27 cellular contexts compared by ENCODE assay signal in the genomic region with DNA sequence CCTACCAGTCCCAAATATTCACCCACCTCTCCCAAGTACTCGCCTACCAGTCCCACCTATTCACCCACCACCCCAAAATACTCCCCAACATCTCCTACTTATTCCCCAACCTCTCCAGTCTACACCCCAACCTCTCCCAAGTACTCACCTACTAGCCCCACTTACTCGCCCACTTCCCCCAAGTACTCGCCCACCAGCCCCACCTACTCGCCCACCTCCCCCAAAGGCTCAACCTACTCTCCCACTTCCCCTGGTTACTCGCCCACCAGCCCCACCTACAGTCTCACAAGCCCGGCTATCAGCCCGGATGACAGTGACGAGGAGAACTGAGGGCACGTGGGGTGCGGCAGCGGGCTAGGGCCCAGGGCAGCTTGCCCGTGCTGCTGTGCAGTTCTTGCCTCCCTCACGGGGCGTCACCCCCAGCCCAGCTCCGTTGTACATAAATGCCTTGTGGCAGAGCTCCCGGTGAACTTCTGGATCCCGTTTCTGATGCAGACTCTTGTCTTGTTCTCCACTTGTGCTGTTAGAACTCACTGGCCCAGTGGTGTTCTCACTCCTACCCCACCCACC. TPM values are rescaled to one million over a fixed set of nuclear protein-coding genes. Genes with fewer than 3 reads are reported as not detected.
DNase-seq lines count a peak whose midpoint lies in the region; ATAC-seq and TF ChIP-seq lines count a peak whose summit lies in the region.
"Had no signal": no experiment of that assay in that cellular context is flagged by ENCODE, and none has a peak within 500 bp of the region (broad histone marks: within the 10 kb centered on the region; RNA-seq: fewer than 3 reads in every experiment).

No MANE protein-coding gene starts in this region.

- no peaks in the 10 kb centered on the region for H3K79me2 ChIP-seq in hepatocyte

- CTCF ChIA-PET in WTC11 (lab: Charles Lee), result interaction anchor here (0.8 to 4.4 kb wide), 10 partner anchors 9 to 157 kb away, joined by 3 to 81 read pairs (median 4); partner anchors contain the start of gene PLSCR3

- H3K36me3 Mint-ChIP-seq in WTC11, result peaks cover 44% of the 10 kb centered on the region
- peaks cover 30% of the 10 kb centered on the region for H3K36me3 Mint-ChIP-seq in memory B cell

- intact Hi-C loops in ovary (cut with DNase I), result loop anchor here (2.0 to 10.0 kb wide), 4 partner anchors 43 to 81 kb away; partner anchors contain the start of genes SENP3 (in 3 of the 4), SOX15 (in 1 of the 4) and TNFSF13 (in 1 of the 4)

- H3K4me3 Mint-ChIP-seq in stimulated activated naive CD8-positive, alpha-beta T cell treated with anti-CD3 and anti-CD28 coated beads, Interleukin-15, amount 100 ng/mL, for 72 hours, result no peak overlapping the region
- H3K4me3 Mint-ChIP-seq in WTC11 (no peak overlapping the region), memory B cell (no peak overlapping the region)
- H3K4me3 Mint-ChIP-seq: activated CD4-positive, alpha-beta memory T cell treated with anti-CD3 and anti-CD28 coated beads for 36 hours; activated T-cell treated with anti-CD3 and anti-CD28 coated beads, Interleukin-2, amount 50 U/mL, for 4 hours had no signal

- TF ChIP-seq EP300 in ovary (IDR thresholded peaks at IDR 0.05), result no peak

- H2AFZ ChIP-seq in hepatocyte, result no peak overlapping the region

- ATAC-seq in stimulated activated naive CD8-positive, alpha-beta T cell treated with anti-CD3 and anti-CD28 coated beads, Interleukin-15, amount 100 ng/mL, for 72 hours, result no peak
- ATAC-seq in stimulated activated naive CD8-positive, alpha-beta T cell treated with anti-CD3 and anti-CD28 coated beads, Interleukin-15, Interleukin-2, amounts not matched to agents 100 U/mL and 50 U/mL, for 24 hours, result no peak
- ATAC-seq in WTC11 (0 out of 2 replicates have a peak, but pooled peaks have one; percentile 30), memory B cell (ENCODE audit: low read depth) (no peak)
- ATAC-seq: gastrocnemius medialis had no signal

- TF ChIP-seq CTCF in WTC11 (IDR thresholded peaks at IDR 0.05), result no peak
- TF ChIP-seq CTCF in hepatocyte (IDR thresholded peaks at IDR 0.05; ENCODE audit: poor library complexity), result no peak
- TF ChIP-seq CTCF in ovary (IDR thresholded peaks at IDR 0.05), result no peak

- H3K27me3 Mint-ChIP-seq in stimulated activated naive CD8-positive, alpha-beta T cell treated with anti-CD3 and anti-CD28 coated beads, Interleukin-15, amount 100 ng/mL, for 72 hours, result no peaks in the 10 kb centered on the region
- H3K27me3 Mint-ChIP-seq in WTC11 (ENCODE audit: low read depth) (no peaks in the 10 kb centered on the region), memory B cell (no peaks in the 10 kb centered on the region)
- H3K27me3 Mint-ChIP-seq: activated CD4-positive, alpha-beta memory T cell treated with anti-CD3 and anti-CD28 coated beads for 36 hours had no signal

- WGBS in hepatocyte (ENCODE audit: low lambda C conversion rate, missing lambda C conversion rate), result 87% methylated on average over 15 of the region's 17 CpGs
- WGBS in ovary, 3 donors, result 51 to 53% (median 52%) methylated on average over 17 of the region's 17 CpGs

- H3K27ac ChIP-seq in hepatocyte, result no peak overlapping the region
- no peak overlapping the region for H3K27ac ChIP-seq in ovary
- H3K27ac ChIP-seq: gastrocnemius medialis had no signal

- H3K4me3 ChIP-seq in hepatocyte (no peak overlapping the region), ovary (no peak overlapping the region)
- H3K4me3 ChIP-seq: BLaER1 treated with 17β-estradiol and CSF1 and Interleukin-3, amounts not matched to agents 10 nM and 100 nM; gastrocnemius medialis; HAP-1; stomach; upper lobe of left lung had no signal

- TF ChIP-seq POLR2A in ovary (IDR thresholded peaks at IDR 0.05), result no peak

- H3K36me3 ChIP-seq in hepatocyte (replicated peaks; ENCODE audit: insufficient read depth, low read depth), result no peaks in the 10 kb centered on the region
- H3K36me3 ChIP-seq in ovary, result no peaks in the 10 kb centered on the region

- no peak for DNase-seq in stimulated activated naive CD8-positive, alpha-beta T cell treated with anti-CD3 and anti-CD28 coated beads, Interleukin-15, amount 100 ng/mL, for 72 hours
- no peak for DNase-seq in stimulated activated naive CD8-positive, alpha-beta T cell treated with anti-CD3 and anti-CD28 coated beads, Interleukin-15, Interleukin-2, amounts not matched to agents 100 U/mL and 50 U/mL, for 24 hours
- DNase-seq in WTC11 (ENCODE audit: low spot score), result no peak
- no peak for DNase-seq in memory B cell (ENCODE audit: low spot score in 2 of 2)
- no peak for DNase-seq in ecto neural progenitor cell (ENCODE audit: low spot score)
- no peak for DNase-seq in hepatocyte (ENCODE audit: low spot score)
- DNase-seq in ovary, result no peak
- DNase-seq in DMS79 (lab: John Stamatoyannopoulos, UW), result no peak
- DNase-seq: activated CD4-positive, alpha-beta memory T cell treated with anti-CD3 and anti-CD28 coated beads for 36 hours; activated naive CD4-positive, alpha-beta T cell treated with anti-CD3 and anti-CD28 coated beads, Interleukin-2, amount 50 U/mL, for 16 hours; activated T-cell treated with anti-CD3 and anti-CD28 coated beads, Interleukin-2, amount 50 U/mL, for 4 hours; DMS 273 treated with DMSO at 0.1 percent for 48 hours; effector CD4-positive, alpha-beta T cell; gastrocnemius medialis; NCI-H2171 treated with DMSO at 0.1 percent for 48 hours; NCI-H524 treated with DMSO at 0.1 percent for 48 hours; stimulated activated CD4-positive, alpha-beta T cell treated with anti-CD3 and anti-CD28 coated beads, Interleukin-2, amount 100 ng/mL, for 48 hours; stomach had no signal

- no peak overlapping the region for H3K4me2 ChIP-seq in hepatocyte
- H3K4me2 ChIP-seq: BLaER1 treated with 17β-estradiol and CSF1 and Interleukin-3, amounts not matched to agents 10 nM and 100 nM had no signal

- H3K9me3 ChIP-seq in hepatocyte (ENCODE audit: low read depth) (no peaks in the 10 kb centered on the region), ovary (no peaks in the 10 kb centered on the region)
- H3K9me3 ChIP-seq: BLaER1 treated with 17β-estradiol and CSF1 and Interleukin-3, amounts not matched to agents 10 nM and 100 nM; gastrocnemius medialis; HAP-1; stomach; upper lobe of left lung had no signal

- H3K27ac Mint-ChIP-seq in stimulated activated naive CD8-positive, alpha-beta T cell treated with anti-CD3 and anti-CD28 coated beads, Interleukin-15, amount 100 ng/mL, for 72 hours, result peak overlapping the region; percentile 27 to 30
- H3K27ac Mint-ChIP-seq in WTC11 (no peak overlapping the region), memory B cell (peak overlapping the region; percentile 64)
- H3K27ac Mint-ChIP-seq: activated CD4-positive, alpha-beta memory T cell treated with anti-CD3 and anti-CD28 coated beads for 36 hours had no signal

- H4K20me1 ChIP-seq in hepatocyte (ENCODE audit: insufficient read depth, poor library complexity, severe bottlenecking), result no peaks in the 10 kb centered on the region

- no peaks in the 10 kb centered on the region for H3K9me2 ChIP-seq in hepatocyte (replicated peaks; ENCODE audit: insufficient read depth)

- no peaks in the 10 kb centered on the region for H3K9me3 Mint-ChIP-seq in stimulated activated naive CD8-positive, alpha-beta T cell treated with anti-CD3 and anti-CD28 coated beads, Interleukin-15, amount 100 ng/mL, for 72 hours
- H3K9me3 Mint-ChIP-seq in WTC11 (no peaks in the 10 kb centered on the region), memory B cell (no peaks in the 10 kb centered on the region)
- H3K9me3 Mint-ChIP-seq: activated CD4-positive, alpha-beta memory T cell treated with anti-CD3 and anti-CD28 coated beads for 36 hours; activated T-cell treated with anti-CD3 and anti-CD28 coated beads, Interleukin-2, amount 50 U/mL, for 4 hours had no signal

- H3K4me1 Mint-ChIP-seq in stimulated activated naive CD8-positive, alpha-beta T cell treated with anti-CD3 and anti-CD28 coated beads, Interleukin-15, amount 100 ng/mL, for 72 hours, result peaks cover 22% of the 10 kb centered on the region
- H3K4me1 Mint-ChIP-seq in WTC11, result no peaks in the 10 kb centered on the region
- no peaks in the 10 kb centered on the region for H3K4me1 Mint-ChIP-seq in memory B cell

- H3K4me1 ChIP-seq in hepatocyte (ENCODE audit: insufficient read depth) (no peaks in the 10 kb centered on the region), ovary (ENCODE audit: insufficient read depth) (no peaks in the 10 kb centered on the region)
- H3K4me1 ChIP-seq: gastrocnemius medialis, HAP-1 had no signal

- POLR2A ChIA-PET in WTC11 (lab: Charles Lee), result interaction anchor here (0.7 to 1.0 kb wide), 2 partner anchors 47 to 515 kb away, joined by 3 read pairs; no protein-coding TSS in a partner anchor

- H3K27me3 ChIP-seq in hepatocyte, result no peaks in the 10 kb centered on the region
- H3K27me3 ChIP-seq in ovary, result no peaks in the 10 kb centered on the region
- H3K27me3 ChIP-seq: BLaER1 treated with 17β-estradiol and CSF1 and Interleukin-3, amounts not matched to agents 10 nM and 100 nM; gastrocnemius medialis; stomach; upper lobe of left lung had no signal

RNA-seq across cellular contexts. Expression of gene POLR2A, which starts 29.8 kb away (rescaled TPM):
- total RNA-seq in WTC11 (2021), result 166 to 170 TPM (median 170 TPM) in 3 replicates
- total RNA-seq in hepatocyte, result 50.2 and 74.5 TPM in 2 replicates
- polyA plus RNA-seq in hepatocyte, result 96.3 and 98.1 TPM in 2 replicates
- 100 to 1,000 TPM in 2 of 7 donors, 10 to 100 TPM in 5; 39.5 to 110 (median 88.2) TPM for total RNA-seq in ovary
- 10 to 100 TPM; 26.7 to 74.5 TPM for polyA plus RNA-seq in ovary

RNA-seq across cellular contexts. Expression of gene SLC35G6, which starts 32.7 kb away (rescaled TPM):
- total RNA-seq in WTC11 (2021), result 0.16 to 0.26 TPM (median 0.18 TPM) in 3 replicates
- 0.24 TPM in 1 of 2 replicates, not detected in the other for total RNA-seq in hepatocyte
- polyA plus RNA-seq in hepatocyte, result 0.30 and 0.44 TPM in 2 replicates
- not detected for total RNA-seq in ovary
- polyA plus RNA-seq in ovary, result not detected
- total RNA-seq: activated CD4-positive, alpha-beta memory T cell treated with anti-CD3 and anti-CD28 coated beads for 36 hours; activated T-cell treated with anti-CD3 and anti-CD28 coated beads, Interleukin-2, amount 50 U/mL, for 4 hours; astrocyte; esophagus mucosa; G401; gastrocnemius medialis; lung microvascular endothelial cell; myocyte; stomach; upper lobe of left lung had no signal
- polyA plus RNA-seq: keratinocyte, stomach had no signal

RNA-seq across cellular contexts. Expression of gene ZBTB4, which starts 34.5 kb away (rescaled TPM):
- total RNA-seq in WTC11 (2021) (14.6 to 17.0 TPM (median 16.2 TPM) in 3 replicates), hepatocyte (22.7 and 27.1 TPM in 2 replicates), ovary (100 to 1,000 TPM in 3 of 7 donors, 10 to 100 TPM in 4; 39.3 to 123 (median 85.5) TPM)
- polyA plus RNA-seq in hepatocyte (20.8 and 21.5 TPM in 2 replicates), ovary (10 to 100 TPM; 53.8 to 84.5 TPM)

RNA-seq across cellular contexts. Expression of gene TNFSF12, which starts 34.9 kb away (rescaled TPM):
- total RNA-seq in WTC11 (2021) (8.1 to 10.5 TPM (median 10.2 TPM) in 3 replicates), hepatocyte (4.5 and 7.3 TPM in 2 replicates), ovary (10 to 100 TPM; 37.3 to 78.3 (median 59.6) TPM)
- polyA plus RNA-seq in hepatocyte (8.0 and 11.3 TPM in 2 replicates), ovary (10 to 100 TPM; 26.6 to 70.1 TPM)
- total RNA-seq: G401 had no signal

RNA-seq across cellular contexts. Expression of gene TNFSF13, which starts 44.6 kb away (rescaled TPM):
- total RNA-seq in WTC11 (2021) (2.2 to 3.2 TPM (median 2.9 TPM) in 3 replicates), hepatocyte (0.90 and 11.0 TPM in 2 replicates), ovary (10 to 100 TPM; 10.4 to 38.8 (median 21.7) TPM)
- polyA plus RNA-seq in hepatocyte (2.4 and 5.4 TPM in 2 replicates), ovary (10 to 100 TPM; 16.9 to 33.1 TPM)
- total RNA-seq: G401 had no signal
